Comparison of ENCODE assay signal across 8 cellular contexts in genomic region chr7:99312316-99313203, GRCh38. TPM values are rescaled to one million over a fixed set of nuclear protein-coding genes. Genes with fewer than 3 reads are reported as not detected.
DNase-seq lines count a peak whose midpoint lies in the region; ATAC-seq, FAIRE-seq and TF ChIP-seq lines count a peak whose summit lies in the region.

No MANE protein-coding gene starts in this region.

- CTCF ChIA-PET in A549 (lab: Yijun Ruan, JAX) = interaction anchor here (0.6 to 10.3 kb wide), 63 partner anchors 8 to 323 kb away, joined by 3 to 197 read pairs (median 4); partner anchors contain the start of genes ARPC1A, MYH16 and SMURF1

- no peaks in the 10 kb centered on the region for H3K27me3 ChIP-seq in liver (ENCODE audit: control insufficient read depth in 4 of 4, insufficient read depth in 4 of 4, low read length in 3 of 4)

- FAIRE-seq in A549 (lab: Jason Lieb, UNC) = no peak
- FAIRE-seq in GM12891 (lab: Jason Lieb, UNC) = peak; percentile 43

- H3K4me3 ChIP-seq in A549 (no peak overlapping the region), liver (ENCODE audit: low read depth in 1 of 3, low read length in 3 of 3) (no peak overlapping the region)

- H3K36me3 ChIP-seq in liver (ENCODE audit: control insufficient read depth in 4 of 4, insufficient read depth in 3 of 4, low read depth in 1 of 4, low read length in 3 of 4) = no peaks in the 10 kb centered on the region

- no peak for TF ChIP-seq EP300 in A549 (IDR thresholded peaks at IDR 0.05)

- H3K27ac ChIP-seq in A549 = peak overlapping the region; percentile 32 to 60; a peak in 3 of 6 replicates
- H3K27ac ChIP-seq in liver (ENCODE audit: low read depth in 1 of 2, low read length in 2 of 2) = no peak overlapping the region

- DNase-seq in A549 (ENCODE audit: low read depth in 1 of 2, low spot score in 1 of 2) = peak; percentile 61 to 75
- DNase-seq in GM12891 (ENCODE audit: insufficient read length, low spot score) = peak; percentile 47
- peak; percentile 46 for DNase-seq in NCI-H2107 treated with DMSO at 0.1 percent for 48 hours (lab: John Stamatoyannopoulos, UW; ENCODE audit: unreplicated experiment)
- peak; percentile 65 to 71 for DNase-seq in activated CD4-positive, alpha-beta T cell treated with anti-CD3 and anti-CD28 coated beads for 24 hours (ENCODE audit: low read depth in 2 of 2)
- peak; percentile 44 for DNase-seq in cerebellum (ENCODE audit: low spot score)
- DNase-seq in stimulated activated CD4-positive, alpha-beta T cell treated with anti-CD3 and anti-CD28 coated beads, TNF-alpha, amount 100 ng/mL, for 24 hours (ENCODE audit: low read depth in 3 of 3) = peak; percentile 39 to 64 (median 60)

- peak overlapping the region; percentile 59 for H3K4me2 ChIP-seq in A549

- H3K4me1 ChIP-seq in A549 (no peaks in the 10 kb centered on the region), liver (ENCODE audit: control insufficient read depth in 4 of 4, insufficient read depth in 4 of 4, low read length in 3 of 4) (peaks cover 0 to 5% (median 2%) of the 10 kb centered on the region in 4 donors)

- TF ChIP-seq POLR2A in A549 (IDR thresholded peaks at IDR 0.05; ENCODE audit: low read length) (no peak), GM12891 (IDR thresholded peaks at IDR 0.05; ENCODE audit: low read depth, low read length) (no peak)

- peak; percentile 81 to 86 for ATAC-seq in A549
- ATAC-seq in GM21423 (IDR thresholded peaks at IDR 0.05; ENCODE audit: unreplicated experiment) = no peak

- TF ChIP-seq RAD21 in A549 (conservative IDR thresholded peaks at IDR 0.05 in 1 of 2, IDR thresholded peaks at IDR 0.05 in 1 of 2) = peak; percentile 97
- peak; percentile 94 to 95 for TF ChIP-seq RAD21 in liver (IDR thresholded peaks at IDR 0.05)

- POLR2A ChIA-PET in A549 (lab: Yijun Ruan, JAX) = no interaction called here

- WGBS in A549 (ENCODE audit: missing lambda C conversion rate) = 36% methylated on average over 16 of the region's 16 CpGs
- WGBS in liver = 40% methylated on average over 16 of the region's 16 CpGs

- peaks cover 24% of the 10 kb centered on the region for H3K9me3 ChIP-seq in A549
- peaks cover 0 to 4% (median 0%) of the 10 kb centered on the region in 4 donors for H3K9me3 ChIP-seq in liver (ENCODE audit: control insufficient read depth in 4 of 4, low read length in 3 of 4)

- TF ChIP-seq CTCF in A549 (IDR thresholded peaks at IDR 0.05) (peak; percentile 97), liver (IDR thresholded peaks at IDR 0.05; ENCODE audit: low read depth, low read length, missing input control) (peak; percentile 92)

- H3K9ac ChIP-seq in liver (ENCODE audit: low read depth in 1 of 2, low read length in 2 of 2) = peak overlapping the region in 1 of 2 donors; percentile 14

TF ChIP-seq in A549, 52 proteins besides CTCF, POLR2A, EP300 and RAD21:
- TF ChIP-seq SMC3 (IDR thresholded peaks at IDR 0.05) (peak; percentile 98), HOXA7 (CRISPR knock-in tag; IDR thresholded peaks at IDR 0.05) (no peak)

TF ChIP-seq in GM12891, 5 proteins besides CTCF, POLR2A, EP300 and RAD21:
- TF ChIP-seq POU2F2 (IDR thresholded peaks at IDR 0.05; ENCODE audit: low read depth, low read length) (no peak), POLR2AphosphoS5 (IDR thresholded peaks at IDR 0.05; ENCODE audit: low read depth, low read length) (no peak), SPI1 (IDR thresholded peaks at IDR 0.05; ENCODE audit: low read depth, low read length) (no peak), PAX5 (IDR thresholded peaks at IDR 0.05; ENCODE audit: insufficient read depth, low read length, severe bottlenecking) (no peak), TAF1 (IDR thresholded peaks at IDR 0.05; ENCODE audit: low read depth, low read length) (no peak)

TF ChIP-seq in liver, 16 proteins besides CTCF, POLR2A, EP300 and RAD21:
- TF ChIP-seq FOXA2 (IDR thresholded peaks at IDR 0.05) (no peak), HNF4A (conservative IDR thresholded peaks at IDR 0.05) (peak; percentile 13 to 32)

RNA-seq across cellular contexts. Expression of gene ARPC1A, which starts 13.1 kb away (rescaled TPM):
- polyA plus RNA-seq in A549 (2011; rRNA removed) (120 TPM in 2 replicates), A549 (2017; fragmentation: RNase III; extraction: RNeasy Plus Mini Kit Qiagen cat#74134 plus additional on column Dnase treatment) (116 to 127 TPM (median 121 TPM) in 3 replicates), liver (10 to 100 TPM; 61.5 to 84.0 TPM)
- 167 and 169 TPM in 2 replicates for polyA plus RNA-seq in A549 (2012; cell fraction: cytosol; rRNA removed)
- polyA plus RNA-seq in A549 (2012; cell fraction: nucleus; rRNA removed) = 69.5 and 75.4 TPM in 2 replicates
- polyA minus RNA-seq in A549 (2011; rRNA and poly(A)+ RNA removed) = 150 and 151 TPM in 2 replicates
- polyA plus RNA-seq in GM12891 (2012; ENCODE audit: low read depth, missing spikeins) = 54.7 TPM
- total RNA-seq in cerebellum (48.2 TPM), liver (10 to 100 TPM; 46.7 to 60.1 TPM)

RNA-seq across cellular contexts. Expression of gene MYH16, which starts 39.9 kb away (rescaled TPM):
- polyA plus RNA-seq in A549 (2011; rRNA removed) = 0.28 and 0.29 TPM in 2 replicates
- polyA plus RNA-seq in A549 (2012; cell fraction: cytosol; rRNA removed) = 0.08 and 0.15 TPM in 2 replicates
- 0.05 and 0.12 TPM in 2 replicates for polyA plus RNA-seq in A549 (2012; cell fraction: nucleus; rRNA removed)
- 0.21 to 0.32 TPM (median 0.31 TPM) in 3 replicates for polyA plus RNA-seq in A549 (2017; fragmentation: RNase III; extraction: RNeasy Plus Mini Kit Qiagen cat#74134 plus additional on column Dnase treatment)
- polyA minus RNA-seq in A549 (2011; rRNA and poly(A)+ RNA removed) = 0.10 and 0.12 TPM in 2 replicates
- polyA plus RNA-seq in GM12891 (2012; ENCODE audit: low read depth, missing spikeins) = 0.13 TPM
- not detected for total RNA-seq in cerebellum
- not detected for total RNA-seq in liver
- not detected for polyA plus RNA-seq in liver

Comparison
In these comparisons a context has a peak if more than half of its experiments do, and no peak if none do; other contexts are left out.
1. H3K27ac ChIP-seq: peak in A549 (2 of 2); none in liver (0 of 2).
2. Peak in every context shown above with its lines, with median percentiles within 50 percentile points of each other: DNase-seq.